ENCODE assay signal across 11 cellular contexts in the genomic region with DNA sequence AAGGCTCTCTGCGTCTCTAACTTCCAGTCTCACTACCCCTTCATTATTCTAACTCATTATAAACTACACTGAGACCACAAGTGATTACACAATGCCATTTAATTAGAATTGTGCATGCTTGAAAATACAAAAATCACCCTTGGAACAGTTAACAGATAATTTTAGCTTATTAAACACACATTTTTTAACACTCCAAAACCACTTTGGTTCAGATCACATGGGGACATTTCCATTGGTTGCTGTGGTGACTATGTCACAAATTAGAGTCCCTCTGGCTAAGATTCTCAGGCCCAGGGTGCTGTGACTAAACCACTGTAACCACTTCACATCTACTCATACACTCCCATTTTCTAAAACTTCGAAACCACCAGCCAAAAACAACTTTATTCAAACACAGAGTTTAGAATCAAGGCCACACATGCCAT. TPM values are rescaled to one million over a fixed set of nuclear protein-coding genes. Genes with fewer than 3 reads are reported as not detected.
DNase-seq lines count a peak whose midpoint lies in the region; ATAC-seq, FAIRE-seq and TF ChIP-seq lines count a peak whose summit lies in the region.
"Had no signal": no experiment of that assay in that cellular context is flagged by ENCODE, and none has a peak within 500 bp of the region (broad histone marks: within the 10 kb centered on the region; RNA-seq: fewer than 3 reads in every experiment).

No MANE protein-coding gene starts in this region.

- DNase-seq in GM13977 (ENCODE audit: low spot score) (peak; percentile 28), pancreas (no peak), NCI-H69 (lab: John Stamatoyannopoulos, UW) (no peak), left lobe of liver (ENCODE audit: low spot score) (no peak), heart right ventricle (no peak), NCI-H510A treated with DMSO at 0.1 percent for 48 hours (lab: John Stamatoyannopoulos, UW) (no peak)
- no peak for DNase-seq in activated T-helper 1 cell treated with anti-CD3 and anti-CD28 coated beads, Interleukin-12 subunit alpha, Interleukin-12 subunit beta, Interleukin-2, Interleukin-4 antibody, amounts not matched to agents 30 ng/mL and 10 ng/mL and 1 ng/mL, durations not matched to agents 14 hours and 24 hours and 36 hours (ENCODE audit: low spot score)
- DNase-seq: dorsolateral prefrontal cortex, NCI-H446 treated with DMSO at 0.1 percent for 48 hours, nucleus accumbens had no signal

- ATAC-seq in HG03565 (IDR thresholded peaks at IDR 0.05; ENCODE audit: unreplicated experiment) (peak; percentile 65), pancreas (peak in 3 of 4 donors; percentile 42 to 64 (median 56)), left lobe of liver (no peak), heart right ventricle (no peak)

- H3K36me3 ChIP-seq in pancreas (no peaks in the 10 kb centered on the region), heart right ventricle (no peaks in the 10 kb centered on the region)

- H3K9me3 ChIP-seq in pancreas: no peaks in the 10 kb centered on the region
- no peaks in the 10 kb centered on the region for H3K9me3 ChIP-seq in heart right ventricle

- H3K36me3 Mint-ChIP-seq in activated T-helper 1 cell treated with anti-CD3 and anti-CD28 coated beads, Interleukin-12 subunit alpha, Interleukin-12 subunit beta, Interleukin-2, Interleukin-4 antibody, amounts not matched to agents 30 ng/mL and 10 ng/mL and 1 ng/mL, durations not matched to agents 14 hours and 24 hours and 36 hours (ENCODE audit: low read depth): peaks cover 31% of the 10 kb centered on the region

- peak overlapping the region; percentile 34 for H3K4me3 Mint-ChIP-seq in activated T-helper 1 cell treated with anti-CD3 and anti-CD28 coated beads, Interleukin-12 subunit alpha, Interleukin-12 subunit beta, Interleukin-2, Interleukin-4 antibody, amounts not matched to agents 30 ng/mL and 10 ng/mL and 1 ng/mL, durations not matched to agents 14 hours and 24 hours and 36 hours

- FAIRE-seq in pancreas (lab: Jason Lieb, UNC): no peak

- H3K27ac ChIP-seq in pancreas (no peak overlapping the region), heart right ventricle (no peak overlapping the region)
- H3K27ac ChIP-seq: dorsolateral prefrontal cortex had no signal

- H3K27me3 Mint-ChIP-seq in activated T-helper 1 cell treated with anti-CD3 and anti-CD28 coated beads, Interleukin-12 subunit alpha, Interleukin-12 subunit beta, Interleukin-2, Interleukin-4 antibody, amounts not matched to agents 30 ng/mL and 10 ng/mL and 1 ng/mL, durations not matched to agents 14 hours and 24 hours and 36 hours (ENCODE audit: insufficient read depth): no peaks in the 10 kb centered on the region

- peaks cover 5 to 60% (median 40%) of the 10 kb centered on the region in 3 donors for H3K4me1 ChIP-seq in pancreas
- peaks cover 0 to 91% (median 72%) of the 10 kb centered on the region in 9 donors for H3K4me1 ChIP-seq in heart right ventricle

- H3K27ac Mint-ChIP-seq in activated T-helper 1 cell treated with anti-CD3 and anti-CD28 coated beads, Interleukin-12 subunit alpha, Interleukin-12 subunit beta, Interleukin-2, Interleukin-4 antibody, amounts not matched to agents 30 ng/mL and 10 ng/mL and 1 ng/mL, durations not matched to agents 14 hours and 24 hours and 36 hours: peak overlapping the region; percentile 93

- no peak overlapping the region for H3K4me3 ChIP-seq in pancreas
- H3K4me3 ChIP-seq in heart right ventricle: no peak overlapping the region
- H3K4me3 ChIP-seq: dorsolateral prefrontal cortex had no signal

- peaks cover 82% of the 10 kb centered on the region for H3K4me1 Mint-ChIP-seq in activated T-helper 1 cell treated with anti-CD3 and anti-CD28 coated beads, Interleukin-12 subunit alpha, Interleukin-12 subunit beta, Interleukin-2, Interleukin-4 antibody, amounts not matched to agents 30 ng/mL and 10 ng/mL and 1 ng/mL, durations not matched to agents 14 hours and 24 hours and 36 hours (ENCODE audit: low read depth)

- in situ Hi-C loops in GM13977 (cut with MboI; ENCODE audit: low pct_unique_long_range_greater_than_20kb, low sequenced_read_pairs, unreplicated experiment): no loop called here

- H3K9me3 Mint-ChIP-seq in activated T-helper 1 cell treated with anti-CD3 and anti-CD28 coated beads, Interleukin-12 subunit alpha, Interleukin-12 subunit beta, Interleukin-2, Interleukin-4 antibody, amounts not matched to agents 30 ng/mL and 10 ng/mL and 1 ng/mL, durations not matched to agents 14 hours and 24 hours and 36 hours: no peaks in the 10 kb centered on the region

- intact Hi-C loops in activated T-helper 1 cell treated with anti-CD3 and anti-CD28 coated beads, Interleukin-12 subunit alpha, Interleukin-12 subunit beta, Interleukin-2, Interleukin-4 antibody, amounts not matched to agents 30 ng/mL and 10 ng/mL and 1 ng/mL, durations not matched to agents 14 hours and 24 hours and 36 hours (cut with micrococcal nuclease): loop anchor here (2.0 to 5.0 kb wide), 5 partner anchors 17 to 1359 kb away; no protein-coding TSS in a partner anchor
- intact Hi-C loops in pancreas (cut with DNase I) (no loop called here), heart right ventricle (cut with DNase I) (no loop called here)

- H3K27me3 ChIP-seq in pancreas (no peaks in the 10 kb centered on the region), heart right ventricle (no peaks in the 10 kb centered on the region)
- H3K27me3 ChIP-seq: dorsolateral prefrontal cortex had no signal

- 46 to 47% methylated on average over 2 of the region's 2 CpGs for WGBS in pancreas, 2 donors
- 49% methylated on average over 2 of the region's 2 CpGs for WGBS in heart right ventricle, 2 donors

- TF ChIP-seq CTCF in GM13977 (IDR thresholded peaks at IDR 0.05; ENCODE audit: extremely low read depth, insufficient read depth, missing control alignments) (no peak), pancreas (IDR thresholded peaks at IDR 0.05) (no peak), heart right ventricle (IDR thresholded peaks at IDR 0.05) (no peak)

RNA-seq across cellular contexts. Expression of a gene that starts 43.0 kb away (rescaled TPM):
- 102 TPM in 2 replicates for total RNA-seq in activated T-helper 1 cell treated with anti-CD3 and anti-CD28 coated beads, Interleukin-12 subunit alpha, Interleukin-12 subunit beta, Interleukin-2, Interleukin-4 antibody, amounts not matched to agents 30 ng/mL and 10 ng/mL and 1 ng/mL, durations not matched to agents 14 hours and 24 hours and 36 hours
- total RNA-seq in pancreas: 10 to 100 TPM; 44.3 to 89.8 (median 54.4) TPM
- 10 to 100 TPM; 15.5 to 26.5 TPM for polyA plus RNA-seq in pancreas
- 43.3 TPM for total RNA-seq in left lobe of liver
- 100 to 1,000 TPM in 3 of 10 donors, 10 to 100 TPM in 7; 73.4 to 122 (median 84.4) TPM for total RNA-seq in heart right ventricle
- 10 to 100 TPM; 20.1 to 38.5 TPM for polyA plus RNA-seq in heart right ventricle

Comparison
In these comparisons a context has a peak if more than half of its experiments do, and no peak if none do; other contexts are left out.
1. ATAC-seq: peak in HG03565 (single experiment) and pancreas (3 of 4); none in left lobe of liver (single experiment) and heart right ventricle (0 of 8).